ENCODE assay signal across 8 cellular contexts in the genomic region with DNA sequence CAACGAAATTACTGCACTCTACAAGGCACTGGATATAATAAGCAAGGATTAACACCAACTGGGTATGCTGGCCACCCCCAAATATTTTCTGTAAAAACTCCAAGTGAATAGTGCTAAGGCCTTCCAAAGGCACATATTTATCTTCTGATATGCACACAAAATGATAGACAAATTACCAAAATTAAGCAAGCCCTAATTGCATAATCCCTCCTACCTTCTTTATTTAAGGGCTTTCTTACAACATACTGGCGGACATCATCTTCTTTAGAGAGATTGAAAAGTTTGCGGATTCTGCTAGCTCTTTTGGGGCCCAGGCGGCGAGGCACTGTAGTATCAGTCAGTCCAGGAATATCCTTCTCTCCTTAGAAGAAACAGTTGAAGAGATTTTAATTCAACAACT. TPM values are rescaled to one million over a fixed set of nuclear protein-coding genes. Genes with fewer than 3 reads are reported as not detected.
DNase-seq lines count a peak whose midpoint lies in the region; ATAC-seq and TF ChIP-seq lines count a peak whose summit lies in the region.

No MANE protein-coding gene starts in this region.

- TF ChIP-seq RAD21 in SK-N-SH (IDR thresholded peaks at IDR 0.05; ENCODE audit: low read length), result no peak

- H3K9ac ChIP-seq in SK-N-SH (peak overlapping the region; percentile 95; the same call in 1 of the 2 replicates), skeletal muscle satellite cell (ENCODE audit: low read depth, low read length) (peak overlapping the region; percentile 94)

- H3K4me2 ChIP-seq in SK-N-SH, result peak overlapping the region; percentile 90
- peak overlapping the region; percentile 93 for H3K4me2 ChIP-seq in skeletal muscle satellite cell (ENCODE audit: low read length)

- TF ChIP-seq POLR2A in esophagus squamous epithelium (IDR thresholded peaks at IDR 0.05), result no peak

- CTCF ChIA-PET in SK-N-SH (lab: Yijun Ruan, JAX), result interaction anchor here (0.6 kb wide), 1 partner anchor 87 kb away, joined by 3 read pairs; no protein-coding TSS in a partner anchor

- peaks cover 61 to 65% of the 10 kb centered on the region in 2 experiments for H3K36me3 ChIP-seq in SK-N-SH (replicated peaks in 1 of 2; ENCODE audit: control insufficient read depth in 1 of 2, insufficient read depth in 2 of 2, low read length in 1 of 2)
- peaks cover 62% of the 10 kb centered on the region for H3K36me3 ChIP-seq in SJCRH30
- peaks cover 4 to 57% (median 14%) of the 10 kb centered on the region in 3 donors for H3K36me3 ChIP-seq in esophagus squamous epithelium
- peaks cover 66% of the 10 kb centered on the region for H3K36me3 ChIP-seq in skeletal muscle satellite cell (ENCODE audit: insufficient read depth, low read length)
- peaks cover 68% of the 10 kb centered on the region for H3K36me3 ChIP-seq in WERI-Rb-1

- peaks cover 49% of the 10 kb centered on the region for H3K79me2 ChIP-seq in SK-N-SH (ENCODE audit: insufficient read depth)

- DNase-seq in SK-N-SH (no peak), SJCRH30 (no peak), esophagus squamous epithelium (lab: John Stamatoyannopoulos, UW) (no peak), WERI-Rb-1 (no peak), occipital lobe (lab: John Stamatoyannopoulos, UW) (no peak), mucosa of gallbladder (ENCODE audit: low spot score) (no peak)

- H3K27ac ChIP-seq in SK-N-SH (ENCODE audit: low read depth in 2 of 2, low read length in 1 of 2), result peak overlapping the region in 1 of 2 experiments; percentile 91; a peak in 3 of 4 replicates
- no peak overlapping the region for H3K27ac ChIP-seq in SJCRH30
- peak overlapping the region in 3 of 4 donors; percentile 91 to 96 (median 93) for H3K27ac ChIP-seq in esophagus squamous epithelium
- no peak overlapping the region for H3K27ac ChIP-seq in WERI-Rb-1

- POLR2A ChIA-PET in SK-N-SH (lab: Yijun Ruan, JAX), result interaction anchor here (0.6 kb wide), 1 partner anchor 311 kb away, joined by 3 read pairs; no protein-coding TSS in a partner anchor

- peaks cover 73% of the 10 kb centered on the region for H3F3A ChIP-seq in SK-N-SH (replicated peaks; ENCODE audit: insufficient read depth)

- ATAC-seq in SK-N-SH treated with all-trans-retinoic acid at 6 μM for 48 hours, result no peak

- no peak for TF ChIP-seq CTCF in SK-N-SH (IDR thresholded peaks at IDR 0.05)
- TF ChIP-seq CTCF in esophagus squamous epithelium (IDR thresholded peaks at IDR 0.05), result no peak
- TF ChIP-seq CTCF in WERI-Rb-1 (IDR thresholded peaks at IDR 0.05; ENCODE audit: low read depth, low read length), result no peak

- H3K4me3 ChIP-seq in SK-N-SH (ENCODE audit: low read depth in 2 of 2, low read length in 1 of 2) (peak overlapping the region; percentile 87 to 92), SJCRH30 (peak overlapping the region; percentile 77), esophagus squamous epithelium (peak overlapping the region in 3 of 4 donors; percentile 67 to 87 (median 84)), skeletal muscle satellite cell (ENCODE audit: low read length) (peak overlapping the region; percentile 78), WERI-Rb-1 (ENCODE audit: low read depth, low read length) (no peak overlapping the region)

- WGBS in SK-N-SH (ENCODE audit: low lambda C conversion rate), result 58% methylated on average over 5 of the region's 5 CpGs
- WGBS in esophagus squamous epithelium, 2 donors, result 13 to 25% methylated on average over 4 to 5 of the region's 5 CpGs

- H3K9me3 ChIP-seq in SK-N-SH (no peaks in the 10 kb centered on the region; the same call in 1 of the 2 replicates), SJCRH30 (replicated peaks) (no peaks in the 10 kb centered on the region), esophagus squamous epithelium (no peaks in the 10 kb centered on the region), skeletal muscle satellite cell (replicated peaks; ENCODE audit: low read length) (no peaks in the 10 kb centered on the region), WERI-Rb-1 (ENCODE audit: severe bottlenecking) (no peaks in the 10 kb centered on the region)

- H3K27me3 ChIP-seq in SK-N-SH (ENCODE audit: insufficient read depth) (no peaks in the 10 kb centered on the region), SJCRH30 (no peaks in the 10 kb centered on the region), esophagus squamous epithelium (no peaks in the 10 kb centered on the region), skeletal muscle satellite cell (ENCODE audit: control insufficient read depth, insufficient read depth, low read length) (no peaks in the 10 kb centered on the region), WERI-Rb-1 (ENCODE audit: insufficient read depth, low read depth, severe bottlenecking) (no peaks in the 10 kb centered on the region)

- peaks cover 39% of the 10 kb centered on the region for H4K20me1 ChIP-seq in SK-N-SH (ENCODE audit: insufficient read depth)

- intact Hi-C loops in esophagus squamous epithelium (cut with DNase I), result no loop called here

- H3K4me1 ChIP-seq in SK-N-SH (ENCODE audit: control insufficient read depth in 1 of 2, insufficient read depth in 2 of 2, low read depth in 1 of 2, low read length in 1 of 2) (peaks cover 13 to 20% of the 10 kb centered on the region in 2 experiments), SJCRH30 (no peaks in the 10 kb centered on the region), esophagus squamous epithelium (peaks cover 5 to 32% (median 12%) of the 10 kb centered on the region in 3 donors), skeletal muscle satellite cell (ENCODE audit: control insufficient read depth, insufficient read depth, low read length) (peaks cover 42% of the 10 kb centered on the region)

- no peak overlapping the region for H2AFZ ChIP-seq in SK-N-SH (ENCODE audit: low read depth)

- TF ChIP-seq EP300 in SK-N-SH (IDR thresholded peaks at IDR 0.05; ENCODE audit: borderline replicate concordance in 1 of 2, low read depth in 1 of 2, low read length in 1 of 2), result no peak

- H3K9me2 ChIP-seq in SK-N-SH, result no peaks in the 10 kb centered on the region

TF ChIP-seq in SK-N-SH, 30 proteins besides CTCF, POLR2A, EP300 and RAD21 (continues in another document):
- TF ChIP-seq, protein P1, sequence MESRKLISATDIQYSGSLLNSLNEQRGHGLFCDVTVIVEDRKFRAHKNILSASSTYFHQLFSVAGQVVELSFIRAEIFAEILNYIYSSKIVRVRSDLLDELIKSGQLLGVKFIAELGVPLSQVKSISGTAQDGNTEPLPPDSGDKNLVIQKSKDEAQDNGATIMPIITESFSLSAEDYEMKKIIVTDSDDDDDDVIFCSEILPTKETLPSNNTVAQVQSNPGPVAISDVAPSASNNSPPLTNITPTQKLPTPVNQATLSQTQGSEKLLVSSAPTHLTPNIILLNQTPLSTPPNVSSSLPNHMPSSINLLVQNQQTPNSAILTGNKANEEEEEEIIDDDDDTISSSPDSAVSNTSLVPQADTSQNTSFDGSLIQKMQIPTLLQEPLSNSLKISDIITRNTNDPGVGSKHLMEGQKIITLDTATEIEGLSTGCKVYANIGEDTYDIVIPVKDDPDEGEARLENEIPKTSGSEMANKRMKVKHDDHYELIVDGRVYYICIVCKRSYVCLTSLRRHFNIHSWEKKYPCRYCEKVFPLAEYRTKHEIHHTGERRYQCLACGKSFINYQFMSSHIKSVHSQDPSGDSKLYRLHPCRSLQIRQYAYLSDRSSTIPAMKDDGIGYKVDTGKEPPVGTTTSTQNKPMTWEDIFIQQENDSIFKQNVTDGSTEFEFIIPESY (IDR thresholded peaks at IDR 0.05; ENCODE audit: borderline replicate concordance, low read depth), result no peak

TF ChIP-seq in SK-N-SH treated with all-trans-retinoic acid at 6 μM for 48 hours, 23 proteins besides CTCF, POLR2A, EP300 and RAD21 (continues in another document):
- TF ChIP-seq ZNF70 (CRISPR knock-in tag; IDR thresholded peaks at IDR 0.05), result no peak
- TF ChIP-seq ESRRG (CRISPR knock-in tag; IDR thresholded peaks at IDR 0.05), result no peak
- no peak for TF ChIP-seq ZNF8 (CRISPR knock-in tag; IDR thresholded peaks at IDR 0.05)
- TF ChIP-seq, protein P2, sequence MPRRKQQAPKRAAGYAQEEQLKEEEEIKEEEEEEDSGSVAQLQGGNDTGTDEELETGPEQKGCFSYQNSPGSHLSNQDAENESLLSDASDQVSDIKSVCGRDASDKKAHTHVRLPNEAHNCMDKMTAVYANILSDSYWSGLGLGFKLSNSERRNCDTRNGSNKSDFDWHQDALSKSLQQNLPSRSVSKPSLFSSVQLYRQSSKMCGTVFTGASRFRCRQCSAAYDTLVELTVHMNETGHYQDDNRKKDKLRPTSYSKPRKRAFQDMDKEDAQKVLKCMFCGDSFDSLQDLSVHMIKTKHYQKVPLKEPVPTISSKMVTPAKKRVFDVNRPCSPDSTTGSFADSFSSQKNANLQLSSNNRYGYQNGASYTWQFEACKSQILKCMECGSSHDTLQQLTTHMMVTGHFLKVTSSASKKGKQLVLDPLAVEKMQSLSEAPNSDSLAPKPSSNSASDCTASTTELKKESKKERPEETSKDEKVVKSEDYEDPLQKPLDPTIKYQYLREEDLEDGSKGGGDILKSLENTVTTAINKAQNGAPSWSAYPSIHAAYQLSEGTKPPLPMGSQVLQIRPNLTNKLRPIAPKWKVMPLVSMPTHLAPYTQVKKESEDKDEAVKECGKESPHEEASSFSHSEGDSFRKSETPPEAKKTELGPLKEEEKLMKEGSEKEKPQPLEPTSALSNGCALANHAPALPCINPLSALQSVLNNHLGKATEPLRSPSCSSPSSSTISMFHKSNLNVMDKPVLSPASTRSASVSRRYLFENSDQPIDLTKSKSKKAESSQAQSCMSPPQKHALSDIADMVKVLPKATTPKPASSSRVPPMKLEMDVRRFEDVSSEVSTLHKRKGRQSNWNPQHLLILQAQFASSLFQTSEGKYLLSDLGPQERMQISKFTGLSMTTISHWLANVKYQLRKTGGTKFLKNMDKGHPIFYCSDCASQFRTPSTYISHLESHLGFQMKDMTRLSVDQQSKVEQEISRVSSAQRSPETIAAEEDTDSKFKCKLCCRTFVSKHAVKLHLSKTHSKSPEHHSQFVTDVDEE (CRISPR knock-in tag; IDR thresholded peaks at IDR 0.05), result no peak
- no peak for TF ChIP-seq ZC3H10 (CRISPR knock-in tag; IDR thresholded peaks at IDR 0.05)
- no peak for TF ChIP-seq SNAI2 (CRISPR knock-in tag; IDR thresholded peaks at IDR 0.05)
- TF ChIP-seq ARNTL (CRISPR knock-in tag; IDR thresholded peaks at IDR 0.05; ENCODE audit: borderline replicate concordance, low read depth), result no peak

RNA-seq across cellular contexts. Expression of a gene that starts 1.9 kb away (rescaled TPM):
- 2,186 and 2,430 TPM in 2 replicates for polyA plus RNA-seq in SK-N-SH (2012; rRNA removed)
- polyA plus RNA-seq in SK-N-SH (2012; cell fraction: cytosol; rRNA removed), result 3,012 and 3,578 TPM in 2 replicates
- polyA plus RNA-seq in SK-N-SH (2012; cell fraction: nucleus; rRNA removed), result 516 and 571 TPM in 2 replicates
- 3,128 and 3,464 TPM in 2 replicates for total RNA-seq in SJCRH30 (2014; rRNA removed; shearing (Covaris generic))
- 1,000 to 10,000 TPM; 1,403 to 2,071 (median 1,594) TPM for total RNA-seq in esophagus squamous epithelium
- total RNA-seq in skeletal muscle satellite cell (2012; rRNA removed), result 1,279 and 1,905 TPM in 2 replicates
- total RNA-seq in occipital lobe, result 1,247 TPM
- 1,319 TPM for total RNA-seq in mucosa of gallbladder

RNA-seq across cellular contexts. Expression of a gene that starts 30.7 kb away (rescaled TPM):
- 1.3 and 2.2 TPM in 2 replicates for polyA plus RNA-seq in SK-N-SH (2012; rRNA removed)
- 1.2 and 1.5 TPM in 2 replicates for polyA plus RNA-seq in SK-N-SH (2012; cell fraction: cytosol; rRNA removed)
- 1.9 and 3.0 TPM in 2 replicates for polyA plus RNA-seq in SK-N-SH (2012; cell fraction: nucleus; rRNA removed)
- 0.43 and 0.58 TPM in 2 replicates for total RNA-seq in SJCRH30 (2014; rRNA removed; shearing (Covaris generic))
- total RNA-seq in esophagus squamous epithelium, result 1 to 10 TPM; 3.6 to 5.0 (median 3.8) TPM
- 0.51 and 0.87 TPM in 2 replicates for total RNA-seq in skeletal muscle satellite cell (2012; rRNA removed)
- total RNA-seq in occipital lobe, result 11.4 TPM
- 3.4 TPM for total RNA-seq in mucosa of gallbladder

Comparison
In these comparisons a context has a peak if more than half of its experiments do, and no peak if none do; other contexts are left out.
1. H3K27ac ChIP-seq: peak in esophagus squamous epithelium (3 of 4); none in SJCRH30 (single experiment) and WERI-Rb-1 (single experiment).